In the genomic region with DNA sequence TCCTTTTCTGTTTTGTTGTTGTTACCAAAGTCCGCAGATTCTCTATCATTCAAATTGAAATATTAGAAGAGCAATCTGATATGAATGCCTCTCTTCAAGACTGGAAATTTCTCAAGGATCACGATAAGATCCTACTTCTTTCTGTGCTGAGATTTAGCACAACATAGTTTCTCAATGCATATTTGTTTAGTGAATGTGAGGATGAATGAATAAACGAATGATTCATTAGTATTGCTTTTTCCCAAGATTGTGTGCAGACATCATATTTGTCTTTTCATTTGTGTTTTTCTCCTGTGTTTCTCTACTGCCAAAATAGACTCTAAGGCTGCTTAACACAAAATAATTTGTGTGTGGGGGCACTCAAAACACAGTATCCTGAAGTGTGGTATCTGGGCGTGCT, we compare ENCODE assay signal across 23 cellular contexts.
"Had no signal": no experiment of that assay in that cellular context is flagged by ENCODE, and none has a peak within 500 bp of the region (broad histone marks: within the 10 kb centered on the region; RNA-seq: fewer than 3 reads in every experiment).

No MANE protein-coding gene starts in this region.

- H3K4me3 ChIP-seq: dorsolateral prefrontal cortex, esophagus squamous epithelium, heart left ventricle, spleen, testis, tibial nerve had no signal

- DNase-seq: cortex of kidney; dorsolateral prefrontal cortex; effector memory CD4-positive, alpha-beta T cell; esophagus squamous epithelium; foreskin melanocyte; heart left ventricle; hypothalamus; islet precursor cell; mammary epithelial cell; natural killer cell; posterior cingulate gyrus; spleen; stimulated activated CD4-positive, alpha-beta T cell treated with anti-CD3 and anti-CD28 coated beads, Interleukin-15, amount 100 ng/mL, for 24 hours; stimulated activated CD4-positive, alpha-beta T cell treated with anti-CD3 and anti-CD28 coated beads, Interleukin-1b, Interleukin-23, amount 100 ng/mL, for 48 hours; stimulated activated CD4-positive, alpha-beta T cell treated with anti-CD3 and anti-CD28 coated beads, Interleukin-4, amount 100 ng/mL, for 24 hours; testis had no signal

- H3K36me3 Mint-ChIP-seq: mesothelial cell of epicardium; natural killer cell; stimulated activated memory B cell treated with anti-CD40 and anti-IgM and Interleukin-4, amounts not matched to agents 10 μg/mL and 1 μg/mL and 100 μg/mL, for 72 hours had no signal

- H3K27ac Mint-ChIP-seq: mesothelial cell of epicardium; natural killer cell; stimulated activated memory B cell treated with anti-CD40 and anti-IgM and Interleukin-4, amounts not matched to agents 10 μg/mL and 1 μg/mL and 100 μg/mL, for 72 hours; stimulated activated naive CD8-positive, alpha-beta T cell treated with anti-CD3 and anti-CD28 coated beads, Interleukin-15, Interleukin-2, amounts not matched to agents 100 ng/mL and 50 ng/mL, for 24 hours had no signal

- H3K9me3 Mint-ChIP-seq: mesothelial cell of epicardium; stimulated activated memory B cell treated with anti-CD40 and anti-IgM and Interleukin-4, amounts not matched to agents 10 μg/mL and 1 μg/mL and 100 μg/mL, for 72 hours; stimulated activated naive CD8-positive, alpha-beta T cell treated with anti-CD3 and anti-CD28 coated beads, Interleukin-15, Interleukin-2, amounts not matched to agents 100 ng/mL and 50 ng/mL, for 24 hours had no signal

- H3K27ac ChIP-seq: dorsolateral prefrontal cortex, esophagus squamous epithelium, heart left ventricle, spleen, testis, tibial nerve had no signal

- H3K4me1 ChIP-seq: esophagus squamous epithelium, heart left ventricle, spleen, testis, tibial nerve had no signal

- H3K4me1 Mint-ChIP-seq: natural killer cell; neural crest cell; stimulated activated memory B cell treated with anti-CD40 and anti-IgM and Interleukin-4, amounts not matched to agents 10 μg/mL and 1 μg/mL and 100 μg/mL, for 72 hours had no signal

- H3K4me3 Mint-ChIP-seq: mesothelial cell of epicardium; natural killer cell; neural crest cell; stimulated activated memory B cell treated with anti-CD40 and anti-IgM and Interleukin-4, amounts not matched to agents 10 μg/mL and 1 μg/mL and 100 μg/mL, for 72 hours; stimulated activated naive CD8-positive, alpha-beta T cell treated with anti-CD3 and anti-CD28 coated beads, Interleukin-15, Interleukin-2, amounts not matched to agents 100 ng/mL and 50 ng/mL, for 24 hours had no signal

- H3K27me3 ChIP-seq: dorsolateral prefrontal cortex, esophagus squamous epithelium, heart left ventricle, spleen, testis, tibial nerve had no signal

- H3K9me3 ChIP-seq: esophagus squamous epithelium, heart left ventricle, spleen, testis, tibial nerve had no signal

- ATAC-seq: heart left ventricle; left lobe of liver; natural killer cell; sciatic nerve; stimulated activated memory B cell treated with anti-CD40 and anti-IgM and Interleukin-4, amounts not matched to agents 10 μg/mL and 1 μg/mL and 100 μg/mL, for 72 hours had no signal

- H3K36me3 ChIP-seq: esophagus squamous epithelium, heart left ventricle, spleen, tibial nerve had no signal

- H3K27me3 Mint-ChIP-seq: stimulated activated memory B cell treated with anti-CD40 and anti-IgM and Interleukin-4, amounts not matched to agents 10 μg/mL and 1 μg/mL and 100 μg/mL, for 72 hours; stimulated activated naive CD8-positive, alpha-beta T cell treated with anti-CD3 and anti-CD28 coated beads, Interleukin-15, Interleukin-2, amounts not matched to agents 100 ng/mL and 50 ng/mL, for 24 hours had no signal
